In genomic region chr4:8594097-8595038, GRCh38 we compare ENCODE assay signal across 9 cellular contexts. TPM values are rescaled to one million over a fixed set of nuclear protein-coding genes. Genes with fewer than 3 reads are reported as not detected.
A peak's percentile ranks its signal among the peaks of the same experiment; 100 is the strongest.
DNase-seq lines count a peak whose midpoint lies in the region; ATAC-seq and TF ChIP-seq lines count a peak whose summit lies in the region.
"Had no signal": no experiment of that assay in that cellular context is flagged by ENCODE, and none has a peak within 500 bp of the region (broad histone marks: within the 10 kb centered on the region; RNA-seq: fewer than 3 reads in every experiment).

No MANE protein-coding gene starts in this region.

- H3K4me3 ChIP-seq in Caco-2 (ENCODE audit: low read depth, low read length) (no peak overlapping the region), iPS-20b (ENCODE audit: low read length) (peak overlapping the region; percentile 83), testis (no peak overlapping the region)

- H3K36me3 Mint-ChIP-seq in Caco-2 (ENCODE audit: insufficient read depth, unreplicated experiment) = no peaks in the 10 kb centered on the region
- no peaks in the 10 kb centered on the region for H3K36me3 Mint-ChIP-seq in brain

- H3K27me3 ChIP-seq in Caco-2 (replicated peaks; ENCODE audit: control insufficient read depth, insufficient read depth, low read length) = no peaks in the 10 kb centered on the region; the same call in 1 of the 2 replicates
- H3K27me3 ChIP-seq in iPS-20b (ENCODE audit: insufficient read depth, low read length) = peaks cover 36% of the 10 kb centered on the region
- H3K27me3 ChIP-seq in testis = no peaks in the 10 kb centered on the region

- TF ChIP-seq CTCF in Caco-2 (IDR thresholded peaks at IDR 0.05; ENCODE audit: insufficient read depth in 1 of 2, low read depth in 1 of 2, low read length in 1 of 2, severe bottlenecking in 1 of 2, unreplicated experiment in 1 of 2) (peak; percentile 68 to 78), brain (conservative IDR thresholded peaks at IDR 0.05) (peak; percentile 77 to 92), testis (IDR thresholded peaks at IDR 0.05) (peak; percentile 52 to 64 (median 63))

- H3K4me1 ChIP-seq in Caco-2 (peaks cover 17% of the 10 kb centered on the region), iPS-20b (ENCODE audit: insufficient read depth, low read length) (peaks cover 14% of the 10 kb centered on the region; the same call in 1 of the 2 replicates), testis (peaks cover 2% of the 10 kb centered on the region)

- H3K4me3 Mint-ChIP-seq in Caco-2 (ENCODE audit: unreplicated experiment) (peak overlapping the region; percentile 60), brain (peak overlapping the region in 4 of 5 experiments; percentile 8 to 73 (median 55))

- 59 to 63% methylated on average over 18 to 24 of the region's 24 CpGs for WGBS in testis, 2 donors

- H3K9me3 ChIP-seq in Caco-2 (no peaks in the 10 kb centered on the region), iPS-20b (ENCODE audit: insufficient read depth, low read depth, low read length) (no peaks in the 10 kb centered on the region), testis (no peaks in the 10 kb centered on the region)

- CTCF ChIA-PET in Caco-2 (lab: Charles Lee) = interaction anchor here (0.6 kb wide), 1 partner anchor 104 kb away, joined by 3 read pairs; no protein-coding TSS in a partner anchor

- H3K4me1 Mint-ChIP-seq in Caco-2 (ENCODE audit: low read depth, unreplicated experiment) = peaks cover 6% of the 10 kb centered on the region
- peaks cover 26% of the 10 kb centered on the region for H3K4me1 Mint-ChIP-seq in brain

- no peak for TF ChIP-seq POLR2A in testis (IDR thresholded peaks at IDR 0.05)

- H3K27ac Mint-ChIP-seq in Caco-2 (ENCODE audit: unreplicated experiment) = peak overlapping the region; percentile 51
- H3K27ac Mint-ChIP-seq in brain = peak overlapping the region in 2 of 5 experiments; percentile 36 to 61

- peak; percentile 67 for ATAC-seq in GM19023 (IDR thresholded peaks at IDR 0.05; ENCODE audit: unreplicated experiment)

- H3K36me3 ChIP-seq in Caco-2 (ENCODE audit: control insufficient read depth, insufficient read depth, low read length) (no peaks in the 10 kb centered on the region), iPS-20b (ENCODE audit: insufficient read depth, low read depth, low read length) (peaks cover 3% of the 10 kb centered on the region; the same call in 1 of the 2 replicates), testis (ENCODE audit: low read depth, missing control alignments) (no peaks in the 10 kb centered on the region)

- POLR2A ChIA-PET in Caco-2 (lab: Charles Lee) = no interaction called here

- H3K27ac ChIP-seq in iPS-20b (ENCODE audit: low read length) = no peak overlapping the region
- no peak overlapping the region for H3K27ac ChIP-seq in testis

- no peaks in the 10 kb centered on the region for H3K9me3 Mint-ChIP-seq in Caco-2 (ENCODE audit: unreplicated experiment)
- peaks cover 0 to 6% (median 0%) of the 10 kb centered on the region in 5 experiments for H3K9me3 Mint-ChIP-seq in brain

- DNase-seq in Caco-2 (peak; percentile 73 to 81), NCI-H345 treated with DMSO at 0.1 percent for 48 hours (lab: John Stamatoyannopoulos, UW; ENCODE audit: unreplicated experiment) (peak; percentile 30), testis (peak; percentile 78), NCI-H1436 (lab: John Stamatoyannopoulos, UW) (no peak), activated gamma-delta T cell (lab: John Stamatoyannopoulos, UW) (no peak)

- no peak overlapping the region for H3K9ac ChIP-seq in iPS-20b (ENCODE audit: low read depth, low read length)

- intact Hi-C loops in Caco-2 (cut with micrococcal nuclease; ENCODE audit: unreplicated experiment) = loop anchor here (1.0 to 5.0 kb wide), 2 partner anchors 37 to 126 kb away; no protein-coding TSS in a partner anchor
- intact Hi-C loops in testis (cut with DNase I; ENCODE audit: low total_unique reads) = no loop called here

- BruUV-seq in Caco-2 (replicated peaks; lab: Mats Ljungman, UMichigan) = no TSS peak

- peaks cover 2% of the 10 kb centered on the region for H3K27me3 Mint-ChIP-seq in Caco-2 (ENCODE audit: insufficient read depth, unreplicated experiment)
- peaks cover 62% of the 10 kb centered on the region for H3K27me3 Mint-ChIP-seq in brain

RNA-seq across cellular contexts. Expression of gene CPZ, which starts 1.8 kb away (rescaled TPM):
- total RNA-seq in Caco-2 (2022) (5.2 and 7.7 TPM in 2 replicates), testis (10 to 100 TPM in 1 of 2 donors, 1 to 10 TPM in 1; 2.0 to 10.2 TPM)
- polyA plus RNA-seq in brain (ENCODE audit: insufficient read depth, low read depth, low replicate concordance) (2.9 TPM), testis (ENCODE audit: insufficient read depth, low read depth, low replicate concordance) (21.9 TPM)
- total RNA-seq: activated CD8-positive, alpha-beta memory T cell treated with anti-CD3 and anti-CD28 coated beads for 36 hours had no signal

RNA-seq across cellular contexts. Expression of gene GPR78, which starts 14.2 kb away (rescaled TPM):
- total RNA-seq in Caco-2 (2022) = 0.68 and 0.79 TPM in 2 replicates
- polyA plus RNA-seq in brain (ENCODE audit: insufficient read depth, low read depth, low replicate concordance) = not detected
- under 1 TPM; 0.39 to 0.99 TPM for total RNA-seq in testis
- polyA plus RNA-seq in testis (ENCODE audit: insufficient read depth, low read depth, low replicate concordance) = 0.34 TPM
- total RNA-seq: activated CD8-positive, alpha-beta memory T cell treated with anti-CD3 and anti-CD28 coated beads for 36 hours had no signal

Comparison
In these comparisons a context has a peak if more than half of its experiments do, and no peak if none do; other contexts are left out.
1. DNase-seq: peak in Caco-2 (2 of 2), NCI-H345 treated with DMSO at 0.1 percent for 48 hours (single experiment) and testis (single experiment); none in NCI-H1436 (single experiment) and activated gamma-delta T cell (single experiment).
2. Peak in every context shown above with its lines, with median percentiles within 50 percentile points of each other: CTCF ChIP-seq.